Comparison of ENCODE assay signal across 10 cellular contexts in the genomic region with DNA sequence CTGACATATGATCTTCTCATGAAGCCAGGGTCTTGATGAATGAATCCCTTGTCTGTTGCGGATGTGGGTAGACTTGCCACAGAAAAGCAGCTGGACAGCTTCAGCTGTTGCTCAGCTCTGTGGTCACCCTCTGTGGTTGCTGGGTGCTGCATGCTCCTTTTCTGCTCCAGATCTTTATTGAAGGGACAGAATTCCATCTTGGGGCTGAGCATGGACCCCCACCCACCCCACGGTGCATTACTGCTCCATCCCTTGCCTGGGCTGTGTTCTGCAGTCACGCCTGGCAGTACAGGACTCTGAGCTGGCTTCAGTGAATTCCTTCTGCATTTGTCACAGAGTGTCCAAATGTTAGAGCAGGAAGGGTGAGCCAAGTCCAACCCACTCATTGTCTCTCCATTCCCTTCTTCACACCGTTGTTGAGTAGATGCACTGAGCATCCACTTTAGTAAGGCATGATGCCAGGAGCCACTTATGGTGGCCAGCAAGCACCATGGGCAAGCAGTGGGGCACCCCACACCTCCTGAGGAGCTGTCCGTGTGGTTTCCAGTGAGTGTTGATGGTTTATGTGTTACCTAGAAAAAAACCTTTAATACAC. TPM values are rescaled to one million over a fixed set of nuclear protein-coding genes. Genes with fewer than 3 reads are reported as not detected.
A peak's percentile ranks its signal among the peaks of the same experiment; 100 is the strongest.
DNase-seq lines count a peak whose midpoint lies in the region; ATAC-seq lines count a peak whose summit lies in the region.
"Had no signal": no experiment of that assay in that cellular context is flagged by ENCODE, and none has a peak within 500 bp of the region (broad histone marks: within the 10 kb centered on the region; RNA-seq: fewer than 3 reads in every experiment).

No MANE protein-coding gene starts in this region.

- DNase-seq in stimulated activated naive CD8-positive, alpha-beta T cell treated with anti-CD3 and anti-CD28 coated beads, Interleukin-15, amount 100 ng/mL, for 72 hours = no peak
- DNase-seq in stimulated activated naive CD8-positive, alpha-beta T cell treated with anti-CD3 and anti-CD28 coated beads, Interleukin-15, Interleukin-2, amounts not matched to agents 100 U/mL and 50 U/mL, for 24 hours = no peak
- DNase-seq in UCSD-AML1 (lab: John Stamatoyannopoulos, UW; ENCODE audit: unreplicated experiment) (peak; percentile 47), immature natural killer cell (peak; percentile 53 to 74 (median 59)), NCI-H1048 (lab: John Stamatoyannopoulos, UW) (no peak), NCI-H146 (lab: John Stamatoyannopoulos, UW) (no peak)

- H3K4me3 Mint-ChIP-seq in stimulated activated naive CD8-positive, alpha-beta T cell treated with anti-CD3 and anti-CD28 coated beads, Interleukin-15, amount 100 ng/mL, for 72 hours = no peak overlapping the region
- H3K4me3 Mint-ChIP-seq in immature natural killer cell = peak overlapping the region; percentile 38 to 78 (median 56)
- H3K4me3 Mint-ChIP-seq: stimulated activated memory B cell treated with anti-CD40 and anti-IgM and Interleukin-4, amounts not matched to agents 10 μg/mL and 1 μg/mL and 100 μg/mL, for 72 hours had no signal

- no peaks in the 10 kb centered on the region for H3K9me3 Mint-ChIP-seq in stimulated activated naive CD8-positive, alpha-beta T cell treated with anti-CD3 and anti-CD28 coated beads, Interleukin-15, amount 100 ng/mL, for 72 hours
- no peaks in the 10 kb centered on the region for H3K9me3 Mint-ChIP-seq in immature natural killer cell
- H3K9me3 Mint-ChIP-seq: stimulated activated memory B cell treated with anti-CD40 and anti-IgM and Interleukin-4, amounts not matched to agents 10 μg/mL and 1 μg/mL and 100 μg/mL, for 72 hours had no signal

- H3K27ac Mint-ChIP-seq in stimulated activated naive CD8-positive, alpha-beta T cell treated with anti-CD3 and anti-CD28 coated beads, Interleukin-15, amount 100 ng/mL, for 72 hours = no peak overlapping the region
- peak overlapping the region in 1 of 6 donors; percentile 38 for H3K27ac Mint-ChIP-seq in immature natural killer cell
- H3K27ac Mint-ChIP-seq: stimulated activated memory B cell treated with anti-CD40 and anti-IgM and Interleukin-4, amounts not matched to agents 10 μg/mL and 1 μg/mL and 100 μg/mL, for 72 hours had no signal

- H3K36me3 Mint-ChIP-seq in immature natural killer cell = no peaks in the 10 kb centered on the region
- H3K36me3 Mint-ChIP-seq: stimulated activated memory B cell treated with anti-CD40 and anti-IgM and Interleukin-4, amounts not matched to agents 10 μg/mL and 1 μg/mL and 100 μg/mL, for 72 hours had no signal

- peaks cover 30% of the 10 kb centered on the region for H3K4me1 Mint-ChIP-seq in stimulated activated naive CD8-positive, alpha-beta T cell treated with anti-CD3 and anti-CD28 coated beads, Interleukin-15, amount 100 ng/mL, for 72 hours
- H3K4me1 Mint-ChIP-seq in immature natural killer cell = peaks cover 25 to 31% of the 10 kb centered on the region in 2 donors

- peaks cover 45% of the 10 kb centered on the region for H3K27me3 Mint-ChIP-seq in stimulated activated naive CD8-positive, alpha-beta T cell treated with anti-CD3 and anti-CD28 coated beads, Interleukin-15, amount 100 ng/mL, for 72 hours
- H3K27me3 Mint-ChIP-seq in immature natural killer cell (ENCODE audit: low read depth in 3 of 3) = peaks cover 3 to 15% (median 5%) of the 10 kb centered on the region in 3 donors

- ATAC-seq in stimulated activated naive CD8-positive, alpha-beta T cell treated with anti-CD3 and anti-CD28 coated beads, Interleukin-15, amount 100 ng/mL, for 72 hours = peak; percentile 35
- no peak for ATAC-seq in stimulated activated naive CD8-positive, alpha-beta T cell treated with anti-CD3 and anti-CD28 coated beads, Interleukin-15, Interleukin-2, amounts not matched to agents 100 U/mL and 50 U/mL, for 24 hours
- no peak for ATAC-seq in HG02981 (IDR thresholded peaks at IDR 0.05; ENCODE audit: unreplicated experiment)
- ATAC-seq in HG02938 (IDR thresholded peaks at IDR 0.05; ENCODE audit: unreplicated experiment) = no peak
- ATAC-seq: stimulated activated memory B cell treated with anti-CD40 and anti-IgM and Interleukin-4, amounts not matched to agents 10 μg/mL and 1 μg/mL and 100 μg/mL, for 72 hours had no signal

RNA-seq across cellular contexts. Expression of gene ITGB6, which starts 14.5 kb away (rescaled TPM):
- not detected for polyA plus RNA-seq in immature natural killer cell
- polyA plus RNA-seq: H1 had no signal

Comparison
In these comparisons a context has a peak if more than half of its experiments do, and no peak if none do; other contexts are left out.
1. DNase-seq: peak in UCSD-AML1 (single experiment) and immature natural killer cell (3 of 3); none in stimulated activated naive CD8-positive, alpha-beta T cell treated with anti-CD3 and anti-CD28 coated beads, Interleukin-15, amount 100 ng/mL, for 72 hours (0 of 2), stimulated activated naive CD8-positive, alpha-beta T cell treated with anti-CD3 and anti-CD28 coated beads, Interleukin-15, Interleukin-2, amounts not matched to agents 100 U/mL and 50 U/mL, for 24 hours (single experiment), NCI-H1048 (single experiment) and NCI-H146 (single experiment).
2. H3K4me3 Mint-ChIP-seq: peak in immature natural killer cell (5 of 5); none in stimulated activated naive CD8-positive, alpha-beta T cell treated with anti-CD3 and anti-CD28 coated beads, Interleukin-15, amount 100 ng/mL, for 72 hours (0 of 2).